8 cellular contexts compared by ENCODE assay signal in genomic region chr17:75406222-75406615, GRCh38. TPM values are rescaled to one million over a fixed set of nuclear protein-coding genes. Genes with fewer than 3 reads are reported as not detected.
A peak's percentile ranks its signal among the peaks of the same experiment; 100 is the strongest.
DNase-seq lines count a peak whose midpoint lies in the region; ATAC-seq, FAIRE-seq and TF ChIP-seq lines count a peak whose summit lies in the region.

No MANE protein-coding gene starts in this region.

- FAIRE-seq in GM12892 (lab: Jason Lieb, UNC) = peak; percentile 42

- peaks cover 37 to 56% of the 10 kb centered on the region in 2 experiments for H3K4me1 ChIP-seq in neutrophil (ENCODE audit: control insufficient read depth in 1 of 2, insufficient read depth in 1 of 2, low read depth in 1 of 2, low read length in 1 of 2)

- no peaks in the 10 kb centered on the region for H3K27me3 ChIP-seq in neutrophil

- no peaks in the 10 kb centered on the region for H3K9me3 ChIP-seq in neutrophil

- no peak for DNase-seq in GM12892 (ENCODE audit: insufficient read length)
- DNase-seq in SK-N-DZ (ENCODE audit: low spot score) = peak; percentile 34
- DNase-seq in epithelial cell of proximal tubule (ENCODE audit: low read depth) = no peak
- no peak for DNase-seq in cortex of kidney (lab: John Stamatoyannopoulos, UW)

- H3K4me3 ChIP-seq in epithelial cell of proximal tubule (ENCODE audit: low read depth, low read length) (peak overlapping the region; percentile 54), neutrophil (ENCODE audit: low read depth in 1 of 2, low read length in 1 of 2) (peak overlapping the region; percentile 93 to 100)

- TF ChIP-seq CTCF in 22Rv1 (IDR thresholded peaks at IDR 0.05) = no peak
- no peak for TF ChIP-seq CTCF in epithelial cell of proximal tubule (conservative IDR thresholded peaks at IDR 0.05; ENCODE audit: low read depth, low read length)
- no peak for TF ChIP-seq CTCF in neutrophil (IDR thresholded peaks at IDR 0.05)

- H3K27ac ChIP-seq in 22Rv1 (peak overlapping the region; percentile 85), neutrophil (peak overlapping the region; percentile 96)

- H3K36me3 ChIP-seq in neutrophil = no peaks in the 10 kb centered on the region

- ATAC-seq in GM21526 (IDR thresholded peaks at IDR 0.05; ENCODE audit: low FRiP score, unreplicated experiment) (no peak), HG03460 (IDR thresholded peaks at IDR 0.05; ENCODE audit: unreplicated experiment) (no peak)

- TF ChIP-seq POLR2A in GM12892 (IDR thresholded peaks at IDR 0.05; ENCODE audit: low read depth, low read length) = no peak

RNA-seq across cellular contexts. Expression of gene GRB2, which starts 0.7 kb away (rescaled TPM):
- polyA plus RNA-seq in GM12892 (2012; ENCODE audit: missing spikeins) = 169 TPM
- 115 and 116 TPM in 2 replicates for polyA plus RNA-seq in SK-N-DZ (2014; cell fraction: cytosol; rRNA removed)
- polyA plus RNA-seq in SK-N-DZ (2014; cell fraction: nucleus; rRNA removed) = 37.0 and 61.0 TPM in 2 replicates
- 77.5 and 82.8 TPM in 2 replicates for total RNA-seq in epithelial cell of proximal tubule

RNA-seq across cellular contexts. Expression of gene TMEM94, which starts 50.2 kb away (rescaled TPM):
- 23.5 TPM for polyA plus RNA-seq in GM12892 (2012; ENCODE audit: missing spikeins)
- 87.4 and 94.3 TPM in 2 replicates for polyA plus RNA-seq in SK-N-DZ (2014; cell fraction: cytosol; rRNA removed)
- polyA plus RNA-seq in SK-N-DZ (2014; cell fraction: nucleus; rRNA removed) = 224 and 357 TPM in 2 replicates
- total RNA-seq in epithelial cell of proximal tubule = 22.1 and 65.3 TPM in 2 replicates
